ENCODE assay signal across 28 cellular contexts in the genomic region with DNA sequence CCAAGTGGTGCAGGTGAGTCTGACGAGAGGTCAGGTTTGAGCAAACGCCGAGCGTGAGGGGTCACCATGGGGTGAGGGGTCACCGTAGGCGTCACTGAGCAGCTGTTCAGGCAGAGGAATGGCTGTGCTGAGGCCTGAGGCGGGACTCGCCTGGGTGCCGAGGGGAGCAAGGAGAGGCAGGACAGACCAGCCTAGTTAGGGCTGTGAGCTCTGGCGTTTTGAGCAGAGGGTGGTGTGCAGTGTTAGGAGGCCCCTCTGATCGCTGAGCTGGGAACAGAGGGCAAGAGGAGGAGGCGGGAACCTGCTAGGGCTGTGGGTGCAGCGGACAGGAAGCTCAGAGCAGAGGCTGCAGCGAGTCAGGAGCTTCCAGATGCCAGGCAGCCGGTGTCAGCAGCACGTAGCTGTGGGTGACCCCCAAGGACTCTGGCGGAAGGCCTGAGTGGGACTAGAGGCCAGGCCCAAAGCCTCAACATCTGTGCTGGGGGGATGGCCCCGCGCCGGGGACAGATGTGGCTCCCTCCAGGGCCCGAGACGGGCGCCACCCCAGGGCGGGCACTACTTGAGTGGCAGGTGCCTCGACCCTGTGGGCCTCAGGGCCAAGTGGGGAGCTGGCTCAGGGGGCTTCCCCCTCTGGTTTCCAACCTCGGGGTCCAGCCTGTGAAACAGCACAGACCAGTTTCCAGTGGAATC. TPM values are rescaled to one million over a fixed set of nuclear protein-coding genes. Genes with fewer than 3 reads are reported as not detected.
DNase-seq lines count a peak whose midpoint lies in the region; ATAC-seq and TF ChIP-seq lines count a peak whose summit lies in the region.
"Had no signal": no experiment of that assay in that cellular context is flagged by ENCODE, and none has a peak within 500 bp of the region (broad histone marks: within the 10 kb centered on the region; RNA-seq: fewer than 3 reads in every experiment).

No MANE protein-coding gene starts in this region.

- peak; percentile 13 for DNase-seq in activated T-cell treated with anti-CD3 and anti-CD28 coated beads, Interleukin-2, amount 50 U/mL, for 24 hours
- DNase-seq in activated T-cell treated with anti-CD3 and anti-CD28 coated beads, Interleukin-2, amount 50 U/mL, for 4 hours = no peak
- peak in 2 of 3 donors; percentile 10 to 35 for DNase-seq in Peyer's patch
- DNase-seq in left lobe of liver (ENCODE audit: low spot score) = peak; percentile 31
- DNase-seq in stimulated activated effector memory CD8-positive, alpha-beta T cell treated with anti-CD3 and anti-CD28 coated beads, Interleukin-12 subunit alpha, Interleukin-12 subunit beta, amount 100 ng/mL, for 72 hours (ENCODE audit: low spot score in 2 of 2) = no peak
- DNase-seq in ecto neural progenitor cell (ENCODE audit: low spot score) = no peak
- DNase-seq in activated CD4-positive, alpha-beta memory T cell treated with anti-CD3 and anti-CD28 coated beads, Interleukin-2, amount 10 ng/mL, durations not matched to agents 7 days and 5 days = no peak
- no peak for DNase-seq in middle frontal gyrus (ENCODE audit: extremely low spot score, low spot score)
- DNase-seq: activated B cell treated with CpG ODN at 0.5 μM for 24 hours; activated CD4-positive, alpha-beta memory T cell treated with anti-CD3 and anti-CD28 coated beads for 36 hours; activated T-cell treated with anti-CD3 and anti-CD28 coated beads, Interleukin-2, amount 50 U/mL, for 72 hours; BE2C; COR-L47; dermis blood vessel endothelial cell; GF-D8; mesenchymal stem cell; MG63; natural killer cell; NCI-H1436; NCI-H2107; sigmoid colon; stimulated activated CD8-positive, alpha-beta memory T cell treated with anti-CD3 and anti-CD28 coated beads, Interleukin-4, amount 100 ng/mL, for 48 hours; substantia nigra had no signal

- H3K4me1 Mint-ChIP-seq in activated T-cell treated with anti-CD3 and anti-CD28 coated beads, Interleukin-2, amount 50 U/mL, for 24 hours (ENCODE audit: low read depth) = peaks cover 3% of the 10 kb centered on the region
- peaks cover 5% of the 10 kb centered on the region for H3K4me1 Mint-ChIP-seq in activated T-cell treated with anti-CD3 and anti-CD28 coated beads, Interleukin-2, amount 50 U/mL, for 4 hours (ENCODE audit: low read depth)
- peaks cover 7% of the 10 kb centered on the region for H3K4me1 Mint-ChIP-seq in stimulated activated effector memory CD8-positive, alpha-beta T cell treated with anti-CD3 and anti-CD28 coated beads, Interleukin-12 subunit alpha, Interleukin-12 subunit beta, amount 100 ng/mL, for 72 hours
- H3K4me1 Mint-ChIP-seq in activated CD4-positive, alpha-beta memory T cell treated with anti-CD3 and anti-CD28 coated beads, Interleukin-2, amount 10 ng/mL, durations not matched to agents 7 days and 5 days = no peaks in the 10 kb centered on the region
- H3K4me1 Mint-ChIP-seq: activated naive CD4-positive, alpha-beta T cell treated with anti-CD3 and anti-CD28 coated beads, Interleukin-2, amount 50 U/mL, for 24 hours had no signal

- H3K27me3 ChIP-seq in Peyer's patch = no peaks in the 10 kb centered on the region
- H3K27me3 ChIP-seq: BE2C, cardiac muscle cell, MG63 had no signal

- no peak overlapping the region for H3K27ac Mint-ChIP-seq in activated T-cell treated with anti-CD3 and anti-CD28 coated beads, Interleukin-2, amount 50 U/mL, for 24 hours
- no peak overlapping the region for H3K27ac Mint-ChIP-seq in stimulated activated effector memory CD8-positive, alpha-beta T cell treated with anti-CD3 and anti-CD28 coated beads, Interleukin-12 subunit alpha, Interleukin-12 subunit beta, amount 100 ng/mL, for 72 hours
- no peak overlapping the region for H3K27ac Mint-ChIP-seq in activated CD4-positive, alpha-beta memory T cell treated with anti-CD3 and anti-CD28 coated beads, Interleukin-2, amount 10 ng/mL, durations not matched to agents 7 days and 5 days
- H3K27ac Mint-ChIP-seq: activated B cell treated with CpG ODN at 0.5 μM for 24 hours; activated CD4-positive, alpha-beta memory T cell treated with anti-CD3 and anti-CD28 coated beads for 36 hours; activated naive CD4-positive, alpha-beta T cell treated with anti-CD3 and anti-CD28 coated beads, Interleukin-2, amount 50 U/mL, for 24 hours; activated T-cell treated with anti-CD3 and anti-CD28 coated beads, Interleukin-2, amount 50 U/mL, for 72 hours; GM23338; natural killer cell had no signal

- H3K27me3 Mint-ChIP-seq in activated T-cell treated with anti-CD3 and anti-CD28 coated beads, Interleukin-2, amount 50 U/mL, for 24 hours = peaks cover 12% of the 10 kb centered on the region
- peaks cover 6% of the 10 kb centered on the region for H3K27me3 Mint-ChIP-seq in activated T-cell treated with anti-CD3 and anti-CD28 coated beads, Interleukin-2, amount 50 U/mL, for 4 hours (ENCODE audit: low read depth)
- H3K27me3 Mint-ChIP-seq in activated CD4-positive, alpha-beta memory T cell treated with anti-CD3 and anti-CD28 coated beads, Interleukin-2, amount 10 ng/mL, durations not matched to agents 7 days and 5 days = no peaks in the 10 kb centered on the region
- H3K27me3 Mint-ChIP-seq: activated B cell treated with CpG ODN at 0.5 μM for 24 hours had no signal

- TF ChIP-seq POLR2A in Peyer's patch (IDR thresholded peaks at IDR 0.05) = no peak

- no peaks in the 10 kb centered on the region for H3K36me3 ChIP-seq in Peyer's patch
- H3K36me3 ChIP-seq: BE2C, cardiac muscle cell, MG63, sigmoid colon had no signal

- CTCF ChIA-PET in activated CD4-positive, alpha-beta memory T cell treated with anti-CD3 and anti-CD28 coated beads, Interleukin-2, amount 10 ng/mL, durations not matched to agents 7 days and 5 days (lab: Charles Lee) = no interaction called here

- H3K36me3 Mint-ChIP-seq in activated T-cell treated with anti-CD3 and anti-CD28 coated beads, Interleukin-2, amount 50 U/mL, for 24 hours (ENCODE audit: low read depth) = no peaks in the 10 kb centered on the region
- H3K36me3 Mint-ChIP-seq in activated T-cell treated with anti-CD3 and anti-CD28 coated beads, Interleukin-2, amount 50 U/mL, for 4 hours (ENCODE audit: insufficient read depth) = no peaks in the 10 kb centered on the region
- no peaks in the 10 kb centered on the region for H3K36me3 Mint-ChIP-seq in stimulated activated effector memory CD8-positive, alpha-beta T cell treated with anti-CD3 and anti-CD28 coated beads, Interleukin-12 subunit alpha, Interleukin-12 subunit beta, amount 100 ng/mL, for 72 hours
- H3K36me3 Mint-ChIP-seq in activated CD4-positive, alpha-beta memory T cell treated with anti-CD3 and anti-CD28 coated beads, Interleukin-2, amount 10 ng/mL, durations not matched to agents 7 days and 5 days (ENCODE audit: low read depth) = no peaks in the 10 kb centered on the region
- H3K36me3 Mint-ChIP-seq: activated CD4-positive, alpha-beta memory T cell treated with anti-CD3 and anti-CD28 coated beads for 36 hours; activated naive CD4-positive, alpha-beta T cell treated with anti-CD3 and anti-CD28 coated beads, Interleukin-2, amount 50 U/mL, for 24 hours; natural killer cell had no signal

- no peak for ATAC-seq in activated T-cell treated with anti-CD3 and anti-CD28 coated beads, Interleukin-2, amount 50 U/mL, for 4 hours
- ATAC-seq in left lobe of liver = no peak
- peak; percentile 11 for ATAC-seq in stimulated activated effector memory CD8-positive, alpha-beta T cell treated with anti-CD3 and anti-CD28 coated beads, Interleukin-12 subunit alpha, Interleukin-12 subunit beta, amount 100 ng/mL, for 72 hours
- ATAC-seq: A549; activated T-cell treated with anti-CD3 and anti-CD28 coated beads, Interleukin-2, amount 50 U/mL, for 72 hours; natural killer cell had no signal

- H3K4me1 ChIP-seq in Peyer's patch = peaks cover 0 to 7% (median 0%) of the 10 kb centered on the region in 4 donors
- H3K4me1 ChIP-seq: A549, BE2C, parathyroid adenoma, sigmoid colon had no signal

- no peak for TF ChIP-seq CTCF in Peyer's patch (IDR thresholded peaks at IDR 0.05)

- H3K4me3 ChIP-seq in Peyer's patch = no peak overlapping the region
- H3K4me3 ChIP-seq: A549, cardiac muscle cell, GM23338, MG63, sigmoid colon had no signal

- no peaks in the 10 kb centered on the region for H3K9me3 ChIP-seq in Peyer's patch
- H3K9me3 ChIP-seq: A549, BE2C, MG63, sigmoid colon had no signal

- H3K4me3 Mint-ChIP-seq in activated T-cell treated with anti-CD3 and anti-CD28 coated beads, Interleukin-2, amount 50 U/mL, for 24 hours = no peak overlapping the region
- H3K4me3 Mint-ChIP-seq in activated T-cell treated with anti-CD3 and anti-CD28 coated beads, Interleukin-2, amount 50 U/mL, for 4 hours = no peak overlapping the region
- no peak overlapping the region for H3K4me3 Mint-ChIP-seq in stimulated activated effector memory CD8-positive, alpha-beta T cell treated with anti-CD3 and anti-CD28 coated beads, Interleukin-12 subunit alpha, Interleukin-12 subunit beta, amount 100 ng/mL, for 72 hours
- H3K4me3 Mint-ChIP-seq in activated CD4-positive, alpha-beta memory T cell treated with anti-CD3 and anti-CD28 coated beads, Interleukin-2, amount 10 ng/mL, durations not matched to agents 7 days and 5 days = no peak overlapping the region
- H3K4me3 Mint-ChIP-seq: activated B cell treated with CpG ODN at 0.5 μM for 24 hours; activated CD4-positive, alpha-beta memory T cell treated with anti-CD3 and anti-CD28 coated beads for 36 hours; activated naive CD4-positive, alpha-beta T cell treated with anti-CD3 and anti-CD28 coated beads, Interleukin-2, amount 50 U/mL, for 24 hours; activated T-cell treated with anti-CD3 and anti-CD28 coated beads, Interleukin-2, amount 50 U/mL, for 72 hours; GM23338; natural killer cell had no signal

- no peaks in the 10 kb centered on the region for H3K9me3 Mint-ChIP-seq in activated T-cell treated with anti-CD3 and anti-CD28 coated beads, Interleukin-2, amount 50 U/mL, for 24 hours
- no peaks in the 10 kb centered on the region for H3K9me3 Mint-ChIP-seq in activated T-cell treated with anti-CD3 and anti-CD28 coated beads, Interleukin-2, amount 50 U/mL, for 4 hours
- no peaks in the 10 kb centered on the region for H3K9me3 Mint-ChIP-seq in stimulated activated effector memory CD8-positive, alpha-beta T cell treated with anti-CD3 and anti-CD28 coated beads, Interleukin-12 subunit alpha, Interleukin-12 subunit beta, amount 100 ng/mL, for 72 hours
- no peaks in the 10 kb centered on the region for H3K9me3 Mint-ChIP-seq in activated CD4-positive, alpha-beta memory T cell treated with anti-CD3 and anti-CD28 coated beads, Interleukin-2, amount 10 ng/mL, durations not matched to agents 7 days and 5 days
- H3K9me3 Mint-ChIP-seq: activated B cell treated with CpG ODN at 0.5 μM for 24 hours; activated CD4-positive, alpha-beta memory T cell treated with anti-CD3 and anti-CD28 coated beads for 36 hours; activated naive CD4-positive, alpha-beta T cell treated with anti-CD3 and anti-CD28 coated beads, Interleukin-2, amount 50 U/mL, for 24 hours; activated T-cell treated with anti-CD3 and anti-CD28 coated beads, Interleukin-2, amount 50 U/mL, for 72 hours; GM23338; natural killer cell had no signal

- H3K27ac ChIP-seq in Peyer's patch = no peak overlapping the region
- H3K27ac ChIP-seq: A549, cardiac muscle cell, parathyroid adenoma, sigmoid colon had no signal

- POLR2A ChIA-PET in activated CD4-positive, alpha-beta memory T cell treated with anti-CD3 and anti-CD28 coated beads, Interleukin-2, amount 10 ng/mL, durations not matched to agents 7 days and 5 days (lab: Charles Lee) = no interaction called here

RNA-seq across cellular contexts. Expression of gene KCNG2, which starts 55.7 kb away (rescaled TPM):
- total RNA-seq in activated T-cell treated with anti-CD3 and anti-CD28 coated beads, Interleukin-2, amount 50 U/mL, for 4 hours = not detected
- 1 to 10 TPM in 3 of 4 donors, not detected in 1; 2.3 to 3.8 (median 3.2) TPM for total RNA-seq in Peyer's patch
- total RNA-seq in left lobe of liver = not detected
- total RNA-seq in activated CD4-positive, alpha-beta memory T cell treated with anti-CD3 and anti-CD28 coated beads, Interleukin-2, amount 10 ng/mL, durations not matched to agents 7 days and 5 days = not detected
- total RNA-seq: activated B cell treated with CpG ODN at 0.5 μM for 24 hours; activated CD4-positive, alpha-beta memory T cell treated with anti-CD3 and anti-CD28 coated beads for 36 hours; activated T-cell treated with anti-CD3 and anti-CD28 coated beads, Interleukin-2, amount 50 U/mL, for 72 hours; cardiac muscle cell; natural killer cell had no signal

Comparison
In these comparisons a context has a peak if more than half of its experiments do, and no peak if none do; other contexts are left out.
1. DNase-seq: peak in activated T-cell treated with anti-CD3 and anti-CD28 coated beads, Interleukin-2, amount 50 U/mL, for 24 hours (single experiment), Peyer's patch (2 of 3) and left lobe of liver (single experiment); none in activated T-cell treated with anti-CD3 and anti-CD28 coated beads, Interleukin-2, amount 50 U/mL, for 4 hours (single experiment), stimulated activated effector memory CD8-positive, alpha-beta T cell treated with anti-CD3 and anti-CD28 coated beads, Interleukin-12 subunit alpha, Interleukin-12 subunit beta, amount 100 ng/mL, for 72 hours (0 of 2), ecto neural progenitor cell (single experiment), activated CD4-positive, alpha-beta memory T cell treated with anti-CD3 and anti-CD28 coated beads, Interleukin-2, amount 10 ng/mL, durations not matched to agents 7 days and 5 days (single experiment) and middle frontal gyrus (single experiment).